ENCODE assay signal across 1 cellular context in the genomic region with DNA sequence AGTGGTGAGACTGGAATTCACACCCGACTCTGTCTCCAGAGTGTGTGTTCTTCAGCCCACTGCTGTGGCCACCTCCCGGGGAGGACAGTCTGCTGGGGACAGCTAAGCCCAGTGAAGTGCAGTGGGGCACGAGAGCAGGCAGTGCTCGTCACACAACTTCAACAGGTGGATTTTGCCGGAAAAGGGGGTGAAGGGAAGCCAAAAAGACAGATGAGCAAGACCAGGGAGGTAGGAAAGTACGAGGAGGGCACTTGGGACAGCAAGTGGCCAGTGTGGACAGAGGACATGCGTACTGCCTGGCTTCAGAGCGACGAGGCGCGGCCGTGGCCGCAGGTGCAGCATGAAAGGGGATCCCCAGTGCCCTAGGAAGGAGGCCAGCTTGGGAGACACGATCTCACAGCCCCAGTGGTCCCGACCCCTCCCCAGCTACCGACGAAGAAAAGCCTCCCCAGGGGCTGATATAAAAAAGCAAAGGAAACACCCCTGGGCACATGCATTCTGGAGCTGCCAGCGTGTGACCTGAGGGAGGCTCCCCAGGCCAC.
TF ChIP-seq lines count a peak whose summit lies in the region.

No MANE protein-coding gene starts in this region.

TF ChIP-seq in HEK293, 187 proteins besides CTCF, POLR2A, EP300 and RAD21 (continued from another document):
- TF ChIP-seq ZNF274 (IDR thresholded peaks at IDR 0.05; ENCODE audit: low read length), result no peak
- no peak for TF ChIP-seq ZNF274 (tag by site-specific recombination; IDR thresholded peaks at IDR 0.05; ENCODE audit: borderline replicate concordance)
- no peak for TF ChIP-seq IKZF3 (tag by site-specific recombination; IDR thresholded peaks at IDR 0.05)
- no peak for TF ChIP-seq EGR2 (tag by site-specific recombination; IDR thresholded peaks at IDR 0.05; ENCODE audit: low read depth)
- TF ChIP-seq, protein P1, sequence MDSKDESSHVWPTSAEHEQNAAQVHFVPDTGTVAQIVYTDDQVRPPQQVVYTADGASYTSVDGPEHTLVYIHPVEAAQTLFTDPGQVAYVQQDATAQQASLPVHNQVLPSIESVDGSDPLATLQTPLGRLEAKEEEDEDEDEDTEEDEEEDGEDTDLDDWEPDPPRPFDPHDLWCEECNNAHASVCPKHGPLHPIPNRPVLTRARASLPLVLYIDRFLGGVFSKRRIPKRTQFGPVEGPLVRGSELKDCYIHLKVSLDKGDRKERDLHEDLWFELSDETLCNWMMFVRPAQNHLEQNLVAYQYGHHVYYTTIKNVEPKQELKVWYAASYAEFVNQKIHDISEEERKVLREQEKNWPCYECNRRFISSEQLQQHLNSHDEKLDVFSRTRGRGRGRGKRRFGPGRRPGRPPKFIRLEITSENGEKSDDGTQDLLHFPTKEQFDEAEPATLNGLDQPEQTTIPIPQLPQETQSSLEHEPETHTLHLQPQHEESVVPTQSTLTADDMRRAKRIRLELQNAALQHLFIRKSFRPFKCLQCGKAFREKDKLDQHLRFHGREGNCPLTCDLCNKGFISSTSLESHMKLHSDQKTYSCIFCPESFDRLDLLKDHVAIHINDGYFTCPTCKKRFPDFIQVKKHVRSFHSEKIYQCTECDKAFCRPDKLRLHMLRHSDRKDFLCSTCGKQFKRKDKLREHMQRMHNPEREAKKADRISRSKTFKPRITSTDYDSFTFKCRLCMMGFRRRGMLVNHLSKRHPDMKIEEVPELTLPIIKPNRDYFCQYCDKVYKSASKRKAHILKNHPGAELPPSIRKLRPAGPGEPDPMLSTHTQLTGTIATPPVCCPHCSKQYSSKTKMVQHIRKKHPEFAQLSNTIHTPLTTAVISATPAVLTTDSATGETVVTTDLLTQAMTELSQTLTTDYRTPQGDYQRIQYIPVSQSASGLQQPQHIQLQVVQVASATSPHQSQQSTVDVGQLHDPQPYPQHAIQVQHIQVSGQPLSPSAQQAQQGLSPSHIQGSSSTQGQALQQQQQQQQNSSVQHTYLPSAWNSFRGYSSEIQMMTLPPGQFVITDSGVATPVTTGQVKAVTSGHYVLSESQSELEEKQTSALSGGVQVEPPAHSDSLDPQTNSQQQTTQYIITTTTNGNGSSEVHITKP (tag by site-specific recombination; IDR thresholded peaks at IDR 0.05), result no peak
- TF ChIP-seq ZNF24 (tag by site-specific recombination; IDR thresholded peaks at IDR 0.05), result no peak
